Comparison of ENCODE assay signal across 1 cellular context in the genomic region with DNA sequence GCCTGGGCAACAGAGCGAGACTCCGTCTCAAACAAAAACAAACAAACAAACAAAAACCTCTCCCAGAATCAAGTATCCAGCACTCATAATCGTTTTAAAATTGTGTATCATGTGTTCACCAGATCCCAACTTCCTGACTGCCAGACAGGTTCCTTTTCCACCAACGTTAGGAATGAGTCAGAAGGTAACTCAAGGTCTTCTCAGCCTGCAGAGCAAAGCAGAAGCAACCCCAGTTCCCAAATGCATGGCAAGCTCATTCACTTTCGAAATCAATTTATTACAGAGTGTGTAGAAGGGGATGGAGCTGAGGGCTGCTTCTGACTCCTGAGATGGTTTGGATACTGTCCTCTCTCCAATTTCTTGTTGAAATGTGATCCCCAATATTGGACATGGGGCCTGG.
TF ChIP-seq lines count a peak whose summit lies in the region.

No MANE protein-coding gene starts in this region.

TF ChIP-seq in endothelial cell of umbilical vein, 7 proteins besides CTCF, POLR2A, EP300 and RAD21:
- TF ChIP-seq JUN (IDR thresholded peaks at IDR 0.05; ENCODE audit: borderline replicate concordance, insufficient read depth, insufficient read length, low read depth) (no peak), GATA2 (IDR thresholded peaks at IDR 0.05; ENCODE audit: insufficient read depth, insufficient read length, low read depth, low read length) (no peak), FOS (IDR thresholded peaks at IDR 0.05; ENCODE audit: borderline replicate concordance, insufficient read depth, low read length) (no peak)
